Comparison of ENCODE assay signal across 8 cellular contexts in genomic region chr1:235946570-235946981, GRCh38.
A peak's percentile ranks its signal among the peaks of the same experiment; 100 is the strongest.
DNase-seq lines count a peak whose midpoint lies in the region; ATAC-seq, FAIRE-seq and TF ChIP-seq lines count a peak whose summit lies in the region.

No MANE protein-coding gene starts in this region.

- H3K9me3 ChIP-seq in keratinocyte (ENCODE audit: control insufficient read depth, low read depth, low read length), result no peaks in the 10 kb centered on the region

- H3K27ac ChIP-seq in keratinocyte (ENCODE audit: control insufficient read depth, insufficient read depth, low read length), result no peak overlapping the region

- no peaks in the 10 kb centered on the region for H3K36me3 ChIP-seq in keratinocyte (ENCODE audit: control insufficient read depth in 2 of 2, extremely low read depth in 1 of 2, insufficient read depth in 2 of 2, low read length in 2 of 2)

- H3K79me2 ChIP-seq in keratinocyte (ENCODE audit: control insufficient read depth, insufficient read depth, low read length), result no peaks in the 10 kb centered on the region

- H2AFZ ChIP-seq in keratinocyte (ENCODE audit: control insufficient read depth, low read length), result no peak overlapping the region

- FAIRE-seq in keratinocyte (lab: Jason Lieb, UNC), result no peak

- TF ChIP-seq CTCF in keratinocyte (optimal IDR thresholded peaks at IDR 0.05 in 1 of 3, IDR thresholded peaks at IDR 0.05 in 1 of 3, conservative IDR thresholded peaks at IDR 0.05 in 1 of 3; ENCODE audit: extremely low read depth in 1 of 3, insufficient read depth in 2 of 3, low read length in 3 of 3), result peak in 2 of 3 experiments; percentile 28 to 47

- no peaks in the 10 kb centered on the region for H3K9me1 ChIP-seq in keratinocyte (ENCODE audit: control insufficient read depth, extremely low read depth, insufficient read depth, low read length)

- H4K20me1 ChIP-seq in keratinocyte (ENCODE audit: control insufficient read depth, extremely low read depth, insufficient read depth, low read length), result no peaks in the 10 kb centered on the region

- no peak overlapping the region for H3K9ac ChIP-seq in keratinocyte (ENCODE audit: control insufficient read depth, extremely low read depth, insufficient read depth, low read length)

- H3K4me3 ChIP-seq in keratinocyte (ENCODE audit: control insufficient read depth in 2 of 3, extremely low read depth in 1 of 3, insufficient read depth in 2 of 3, low read depth in 1 of 3, low read length in 3 of 3), result no peak overlapping the region

- H3K4me1 ChIP-seq in keratinocyte (ENCODE audit: control insufficient read depth, extremely low read depth, insufficient read depth, low read length), result peaks cover 14% of the 10 kb centered on the region

- no peaks in the 10 kb centered on the region for H3K27me3 ChIP-seq in keratinocyte (ENCODE audit: control insufficient read depth, extremely low read depth, insufficient read depth, low read length)

- peak; percentile 21 for ATAC-seq in HG02938 (IDR thresholded peaks at IDR 0.05; ENCODE audit: unreplicated experiment)
- ATAC-seq in SK-N-SH treated with all-trans-retinoic acid at 6 μM for 48 hours, result peak; percentile 68

- dilution Hi-C loops in keratinocyte (cut with MboI; ENCODE audit: extremely low pct_ligation_motif_present, low sequenced_read_pairs), result no loop called here

- H3K4me2 ChIP-seq in keratinocyte (ENCODE audit: control insufficient read depth, extremely low read depth, insufficient read depth, low read depth, low read length), result no peak overlapping the region

- DNase-seq in NCI-H1694 treated with DMSO at 0.1 percent for 48 hours (lab: John Stamatoyannopoulos, UW) (peak; percentile 20), NCI-H1694 (lab: John Stamatoyannopoulos, UW) (no peak), keratinocyte (ENCODE audit: low read depth, low spot score) (no peak), superior temporal gyrus (ENCODE audit: extremely low spot score) (no peak), NCI-H524 (lab: John Stamatoyannopoulos, UW) (no peak), SK-N-DZ (ENCODE audit: low spot score) (no peak)

TF ChIP-seq in SK-N-SH treated with all-trans-retinoic acid at 6 μM for 48 hours, 23 proteins besides CTCF, POLR2A, EP300 and RAD21:
- TF ChIP-seq CREB5 (CRISPR knock-in tag; IDR thresholded peaks at IDR 0.05; ENCODE audit: low read depth), result no peak
- no peak for TF ChIP-seq PPARA (CRISPR knock-in tag; IDR thresholded peaks at IDR 0.05; ENCODE audit: borderline replicate concordance)
- TF ChIP-seq SNAI2 (CRISPR knock-in tag; IDR thresholded peaks at IDR 0.05), result no peak
- TF ChIP-seq BACH2 (CRISPR knock-in tag; IDR thresholded peaks at IDR 0.05; ENCODE audit: borderline replicate concordance), result no peak
- TF ChIP-seq CSDC2 (CRISPR knock-in tag; IDR thresholded peaks at IDR 0.05), result no peak
- no peak for TF ChIP-seq ZNF565 (CRISPR knock-in tag; conservative IDR thresholded peaks at IDR 0.05; ENCODE audit: low read depth)
- TF ChIP-seq CSRNP3 (CRISPR knock-in tag; IDR thresholded peaks at IDR 0.05), result no peak
- no peak for TF ChIP-seq TCF4 (CRISPR knock-in tag; IDR thresholded peaks at IDR 0.05; ENCODE audit: borderline replicate concordance)
- TF ChIP-seq, protein P1, sequence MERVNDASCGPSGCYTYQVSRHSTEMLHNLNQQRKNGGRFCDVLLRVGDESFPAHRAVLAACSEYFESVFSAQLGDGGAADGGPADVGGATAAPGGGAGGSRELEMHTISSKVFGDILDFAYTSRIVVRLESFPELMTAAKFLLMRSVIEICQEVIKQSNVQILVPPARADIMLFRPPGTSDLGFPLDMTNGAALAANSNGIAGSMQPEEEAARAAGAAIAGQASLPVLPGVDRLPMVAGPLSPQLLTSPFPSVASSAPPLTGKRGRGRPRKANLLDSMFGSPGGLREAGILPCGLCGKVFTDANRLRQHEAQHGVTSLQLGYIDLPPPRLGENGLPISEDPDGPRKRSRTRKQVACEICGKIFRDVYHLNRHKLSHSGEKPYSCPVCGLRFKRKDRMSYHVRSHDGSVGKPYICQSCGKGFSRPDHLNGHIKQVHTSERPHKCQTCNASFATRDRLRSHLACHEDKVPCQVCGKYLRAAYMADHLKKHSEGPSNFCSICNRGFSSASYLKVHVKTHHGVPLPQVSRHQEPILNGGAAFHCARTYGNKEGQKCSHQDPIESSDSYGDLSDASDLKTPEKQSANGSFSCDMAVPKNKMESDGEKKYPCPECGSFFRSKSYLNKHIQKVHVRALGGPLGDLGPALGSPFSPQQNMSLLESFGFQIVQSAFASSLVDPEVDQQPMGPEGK (CRISPR knock-in tag; IDR thresholded peaks at IDR 0.05; ENCODE audit: borderline replicate concordance), result no peak
